8 cellular contexts compared by ENCODE assay signal in genomic region chr7:73557397-73558257, GRCh38. TPM values are rescaled to one million over a fixed set of nuclear protein-coding genes. Genes with fewer than 3 reads are reported as not detected.
DNase-seq lines count a peak whose midpoint lies in the region; ATAC-seq and TF ChIP-seq lines count a peak whose summit lies in the region.

BCL7B (minus strand) TSS chr7:73557690; CDS start chr7:73557578, 112 bp downstream.

- peaks cover 2% of the 10 kb centered on the region for H3K36me3 ChIP-seq in kidney epithelial cell (ENCODE audit: control insufficient read depth, insufficient read depth, low read length)

- H3K4me3 ChIP-seq in kidney epithelial cell (ENCODE audit: low read depth, low read length) = peak within 1 kb of the TSS; percentile 77

- peak; percentile 51 for ATAC-seq in HG02852 (IDR thresholded peaks at IDR 0.05; ENCODE audit: unreplicated experiment)

- no peaks in the 10 kb centered on the region for H3K27me3 ChIP-seq in kidney epithelial cell (ENCODE audit: control insufficient read depth, insufficient read depth, low read length)

- DNase-seq in NCI-H82 (lab: John Stamatoyannopoulos, UW) (peak; percentile 77), NCI-H82 treated with DMSO at 0.1 percent for 48 hours (lab: John Stamatoyannopoulos, UW; ENCODE audit: unreplicated experiment) (no peak), NCI-H2029 treated with DMSO at 0.1 percent for 48 hours (lab: John Stamatoyannopoulos, UW) (peak; percentile 24), cerebellum (ENCODE audit: low spot score) (peak; percentile 92), kidney epithelial cell (ENCODE audit: low read depth) (no peak)
- peak; percentile 83 for DNase-seq in activated CD4-positive, CD25-positive, alpha-beta regulatory T cell treated with anti-CD3 and anti-CD28 coated beads, Interleukin-2, amount 50 U/mL, for 72 hours
- peak; percentile 81 for DNase-seq in stimulated activated CD4-positive, alpha-beta T cell treated with anti-CD3 and anti-CD28 coated beads, Interleukin-15, amount 100 ng/mL, for 24 hours

- no peak for TF ChIP-seq CTCF in kidney epithelial cell (IDR thresholded peaks at IDR 0.05; ENCODE audit: insufficient read depth, low read length, poor library complexity, severe bottlenecking)

RNA-seq across cellular contexts. Expression of gene BCL7B, which starts in this region (rescaled TPM):
- total RNA-seq in cerebellum (8.9 TPM), kidney epithelial cell (54.8 and 83.9 TPM in 2 replicates)

Comparison
In these comparisons a context has a peak if more than half of its experiments do, and no peak if none do; other contexts are left out.
1. DNase-seq: peak in NCI-H82 (single experiment), NCI-H2029 treated with DMSO at 0.1 percent for 48 hours (single experiment), activated CD4-positive, CD25-positive, alpha-beta regulatory T cell treated with anti-CD3 and anti-CD28 coated beads, Interleukin-2, amount 50 U/mL, for 72 hours (single experiment), cerebellum (single experiment) and stimulated activated CD4-positive, alpha-beta T cell treated with anti-CD3 and anti-CD28 coated beads, Interleukin-15, amount 100 ng/mL, for 24 hours (single experiment); none in NCI-H82 treated with DMSO at 0.1 percent for 48 hours (single experiment) and kidney epithelial cell (single experiment).